23 cellular contexts compared by ENCODE assay signal in genomic region chr17:49819651-49820050, GRCh38. TPM values are rescaled to one million over a fixed set of nuclear protein-coding genes. Genes with fewer than 3 reads are reported as not detected.
"Had no signal": no experiment of that assay in that cellular context is flagged by ENCODE, and none has a peak within 500 bp of the region (broad histone marks: within the 10 kb centered on the region; RNA-seq: fewer than 3 reads in every experiment).

No MANE protein-coding gene starts in this region.

- H3K27me3 Mint-ChIP-seq: stimulated activated naive CD8-positive, alpha-beta T cell treated with anti-CD3 and anti-CD28 coated beads, Interleukin-15, amount 100 ng/mL, for 72 hours had no signal

- H3K4me1 ChIP-seq: uterus had no signal

- H3K27ac ChIP-seq: body of pancreas, epithelial cell of prostate, foreskin keratinocyte, lower lobe of right lung, suprapubic skin, transverse colon, uterus had no signal

- H3K4me3 ChIP-seq: body of pancreas, lower lobe of right lung, prostate gland, suprapubic skin, transverse colon, uterus had no signal

- ATAC-seq: body of pancreas; foreskin keratinocyte; lower lobe of right lung; right cardiac atrium; stimulated activated naive CD8-positive, alpha-beta T cell treated with anti-CD3 and anti-CD28 coated beads, Interleukin-15, amount 100 ng/mL, for 72 hours had no signal

- H3K27me3 ChIP-seq: body of pancreas, foreskin keratinocyte, suprapubic skin, transverse colon, uterus had no signal

- H3K27ac Mint-ChIP-seq: mesothelial cell of epicardium had no signal

- H3K9me3 ChIP-seq: body of pancreas, lower lobe of right lung, prostate gland, suprapubic skin, transverse colon, uterus had no signal

- H3K9me3 Mint-ChIP-seq: mesothelial cell of epicardium; stimulated activated naive CD8-positive, alpha-beta T cell treated with anti-CD3 and anti-CD28 coated beads, Interleukin-15, amount 100 ng/mL, for 72 hours had no signal

- DNase-seq: activated CD4-positive, alpha-beta T cell treated with anti-CD3 and anti-CD28 coated beads for 48 hours; activated CD4-positive, CD25-positive, alpha-beta regulatory T cell; activated CD8-positive, alpha-beta memory T cell treated with anti-CD3 and anti-CD28 coated beads for 24 hours; activated CD8-positive, alpha-beta memory T cell treated with anti-CD3 and anti-CD28 coated beads, Interleukin-2, amount 50 U/mL, for 48 hours; activated gamma-delta T cell treated with Interleukin-2 at 50 U/mL for 16 hours; body of pancreas; caudate nucleus; glutamatergic neuron; hypothalamus; lower lobe of right lung; right cardiac atrium; stimulated activated CD4-positive, alpha-beta T cell treated with anti-CD3 and anti-CD28 coated beads, Interleukin-2, amount 100 ng/mL, for 48 hours; stimulated activated naive CD8-positive, alpha-beta T cell treated with anti-CD3 and anti-CD28 coated beads, Interleukin-15, amount 100 ng/mL, for 72 hours; transverse colon; uterus had no signal

- H3K4me3 Mint-ChIP-seq: mesothelial cell of epicardium had no signal

- H3K36me3 ChIP-seq: uterus had no signal

RNA-seq across cellular contexts. Expression of gene TAC4, which starts 28.2 kb away (rescaled TPM):
- total RNA-seq: body of pancreas, dermis microvascular lymphatic vessel endothelial cell, fibroblast of lung, foreskin keratinocyte, lower lobe of right lung, mesothelial cell of epicardium, osteocyte, prostate gland, suprapubic skin, transverse colon had no signal
